Comparison of ENCODE assay signal across 24 cellular contexts in genomic region chr3:189606774-189607173, GRCh38. TPM values are rescaled to one million over a fixed set of nuclear protein-coding genes. Genes with fewer than 3 reads are reported as not detected.
"Had no signal": no experiment of that assay in that cellular context is flagged by ENCODE, and none has a peak within 500 bp of the region (broad histone marks: within the 10 kb centered on the region; RNA-seq: fewer than 3 reads in every experiment).

No MANE protein-coding gene starts in this region.

- H3K27me3 ChIP-seq: hepatocyte, suprapubic skin, thyroid gland, upper lobe of left lung, vagina had no signal

- H3K27ac ChIP-seq: coronary artery, hepatocyte, skin epidermis, suprapubic skin, thyroid gland, upper lobe of left lung, vagina had no signal

- H3K36me3 ChIP-seq: suprapubic skin, thyroid gland, upper lobe of left lung, vagina had no signal

- H3K4me1 Mint-ChIP-seq: endodermal cell, natural killer cell, neural crest cell had no signal

- H3K4me2 ChIP-seq: hepatocyte had no signal

- H3K4me1 ChIP-seq: suprapubic skin, thyroid gland, upper lobe of left lung, vagina had no signal

- ATAC-seq: left lobe of liver, natural killer cell, sciatic nerve had no signal

- H3K4me3 ChIP-seq: coronary artery, hepatocyte, skin epidermis, suprapubic skin, thyroid gland, upper lobe of left lung, vagina had no signal

- H3K27ac Mint-ChIP-seq: endodermal cell, natural killer cell had no signal

- H3K36me3 Mint-ChIP-seq: natural killer cell had no signal

- DNase-seq: effector CD4-positive, alpha-beta T cell; endodermal cell; erythroblast; foreskin melanocyte; head of caudate nucleus; kidney glomerular epithelial cell; mammary epithelial cell; natural killer cell; posterior cingulate gyrus; stimulated activated CD4-positive, alpha-beta T cell treated with anti-CD3 and anti-CD28 coated beads, Interleukin-2, amount 100 ng/mL, for 24 hours; stimulated activated CD4-positive, alpha-beta T cell treated with anti-CD3 and anti-CD28 coated beads, Interleukin-4, amount 100 ng/mL, for 4 hours; stimulated activated naive CD4-positive, alpha-beta T cell; thyroid gland; upper lobe of left lung had no signal

- H3K4me3 Mint-ChIP-seq: endodermal cell, natural killer cell, neural crest cell had no signal

- H3K9me3 ChIP-seq: thyroid gland, vagina had no signal

- H2AFZ ChIP-seq: hepatocyte had no signal

RNA-seq across cellular contexts. Expression of gene TP63, which starts 24.4 kb away (rescaled TPM):
- total RNA-seq: endodermal cell, endothelial cell of umbilical vein, pulmonary artery endothelial cell had no signal
- polyA plus RNA-seq: endothelial cell of umbilical vein had no signal
